ENCODE assay signal across 35 cellular contexts in the genomic region with DNA sequence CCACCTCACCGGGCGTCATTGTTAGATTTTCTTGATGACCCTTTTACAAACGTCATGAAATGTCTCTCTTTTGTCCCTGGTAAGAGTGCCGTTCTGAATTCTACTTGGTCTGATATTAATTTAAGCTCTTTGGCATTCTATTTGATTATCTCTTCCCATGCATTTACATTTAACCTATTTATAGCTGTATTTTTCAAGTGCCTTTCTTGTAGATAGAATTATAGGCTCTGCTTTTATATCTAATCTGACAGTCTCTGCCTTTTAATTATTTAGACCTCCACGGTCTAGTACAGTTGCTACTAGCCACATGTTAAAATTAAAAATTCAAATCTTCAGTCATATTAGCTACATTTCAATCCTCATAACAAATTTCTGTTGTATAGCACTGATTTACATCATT.
"Had no signal": no experiment of that assay in that cellular context is flagged by ENCODE, and none has a peak within 500 bp of the region (broad histone marks: within the 10 kb centered on the region; RNA-seq: fewer than 3 reads in every experiment).

No MANE protein-coding gene starts in this region.

- H3K4me3 ChIP-seq: esophagus squamous epithelium had no signal

- H3K9me3 ChIP-seq: esophagus squamous epithelium had no signal

- H3K27ac ChIP-seq: brain microvascular endothelial cell, epithelial cell of prostate, esophagus squamous epithelium, WERI-Rb-1 had no signal

- DNase-seq: activated B cell treated with CpG ODN at 0.5 μM for 24 hours; activated CD4-positive, alpha-beta T cell treated with anti-CD3 and anti-CD28 coated beads for 4 hours; activated CD4-positive, alpha-beta T cell treated with anti-CD3 and anti-CD28 coated beads, Interleukin-2, amount 50 U/mL, for 1 hour; activated CD4-positive, alpha-beta T cell treated with anti-CD3 and anti-CD28 coated beads, Interleukin-2, amount 50 U/mL, for 48 hours; activated CD4-positive, CD25-positive, alpha-beta regulatory T cell treated with anti-CD3 and anti-CD28 coated beads, Interleukin-2, amount 50 U/mL, for 72 hours; activated CD8-positive, alpha-beta memory T cell treated with anti-CD3 and anti-CD28 coated beads for 24 hours; activated CD8-positive, alpha-beta T cell treated with anti-CD3 and anti-CD28 coated beads for 36 hours; activated effector memory CD4-positive, alpha-beta T cell treated with anti-CD3 and anti-CD28 coated beads, Interleukin-2, amount 50 U/mL, for 16 hours; activated naive CD4-positive, alpha-beta T cell treated with anti-CD3 and anti-CD28 coated beads, Interleukin-2, amount 10 ng/mL, durations not matched to agents 7 days and 5 days; activated T-cell treated with anti-CD3 and anti-CD28 coated beads, Interleukin-2, amount 50 U/mL, for 4 hours; amniotic stem cell; anterior cingulate cortex; brain microvascular endothelial cell; cortex of kidney; dermis blood vessel endothelial cell; effector CD4-positive, alpha-beta T cell; effector memory CD8-positive, alpha-beta T cell; esophagus squamous epithelium; foreskin fibroblast; head of caudate nucleus; hippocampal formation; T-cell; T1000; WERI-Rb-1 had no signal

- H3K4me3 Mint-ChIP-seq: activated B cell treated with CpG ODN at 0.5 μM for 24 hours; activated CD8-positive, alpha-beta T cell treated with anti-CD3 and anti-CD28 coated beads for 36 hours; activated naive CD4-positive, alpha-beta T cell treated with anti-CD3 and anti-CD28 coated beads, Interleukin-2, amount 10 ng/mL, durations not matched to agents 7 days and 5 days; activated T-cell treated with anti-CD3 and anti-CD28 coated beads, Interleukin-2, amount 50 U/mL, for 4 hours; activated T-helper 17 cell treated with anti-CD3 and anti-CD28 coated beads, Interleukin-2, amount 50 U/mL, for 72 hours; T-helper 1 cell treated with Interleukin-12 subunit alpha and Interleukin-12 subunit beta and Interleukin-4 antibody, amounts not matched to agents 30 μg/mL and 1 μg/mL, for 36 hours; T-helper 2 cell treated with Interferon-gamma antibody and Interleukin-4, amounts not matched to agents 5 μg/mL and 100 μg/mL, for 36 hours had no signal

- H3K36me3 ChIP-seq: WERI-Rb-1 had no signal

- FAIRE-seq: astrocyte, bronchial epithelial cell, colon, endometrium, endothelial cell of umbilical vein, frontal cortex had no signal

- H3K27me3 ChIP-seq: brain microvascular endothelial cell, esophagus squamous epithelium had no signal

- H3K27ac Mint-ChIP-seq: activated B cell treated with CpG ODN at 0.5 μM for 24 hours; activated CD8-positive, alpha-beta T cell treated with anti-CD3 and anti-CD28 coated beads for 36 hours; activated naive CD4-positive, alpha-beta T cell treated with anti-CD3 and anti-CD28 coated beads, Interleukin-2, amount 10 ng/mL, durations not matched to agents 7 days and 5 days; activated T-helper 17 cell treated with anti-CD3 and anti-CD28 coated beads, Interleukin-2, amount 50 U/mL, for 72 hours; T-helper 1 cell treated with Interleukin-12 subunit alpha and Interleukin-12 subunit beta and Interleukin-4 antibody, amounts not matched to agents 30 μg/mL and 1 μg/mL, for 36 hours; T-helper 2 cell treated with Interferon-gamma antibody and Interleukin-4, amounts not matched to agents 5 μg/mL and 100 μg/mL, for 36 hours had no signal

- H3K27me3 Mint-ChIP-seq: activated B cell treated with CpG ODN at 0.5 μM for 24 hours; activated CD8-positive, alpha-beta T cell treated with anti-CD3 and anti-CD28 coated beads for 36 hours; activated naive CD4-positive, alpha-beta T cell treated with anti-CD3 and anti-CD28 coated beads, Interleukin-2, amount 10 ng/mL, durations not matched to agents 7 days and 5 days; activated naive CD8-positive, alpha-beta T cell; activated T-helper 17 cell treated with anti-CD3 and anti-CD28 coated beads, Interleukin-2, amount 50 U/mL, for 72 hours; effector memory CD8-positive, alpha-beta T cell; T-cell had no signal

- ATAC-seq: activated T-helper 17 cell treated with anti-CD3 and anti-CD28 coated beads, Interleukin-2, amount 50 U/mL, for 72 hours; effector memory CD8-positive, alpha-beta T cell had no signal

- H3K4me1 ChIP-seq: esophagus squamous epithelium had no signal
